Comparison of ENCODE assay signal across 2 cellular contexts in genomic region chrX:8960809-8961413, GRCh38.
TF ChIP-seq lines count a peak whose summit lies in the region.

No MANE protein-coding gene starts in this region.

TF ChIP-seq in GM23338, 12 proteins besides CTCF, POLR2A, EP300 and RAD21 (continued from another document):
- TF ChIP-seq ZNF462 (CRISPR knock-in tag; IDR thresholded peaks at IDR 0.05) (no peak), EZH2 (IDR thresholded peaks at IDR 0.05; ENCODE audit: low read depth, unreplicated experiment) (no peak), ZNF331 (CRISPR knock-in tag; IDR thresholded peaks at IDR 0.05; ENCODE audit: low read depth) (no peak), EZH2phosphoT487 (IDR thresholded peaks at IDR 0.05; ENCODE audit: unreplicated experiment) (no peak), JUNB (IDR thresholded peaks at IDR 0.05; ENCODE audit: unreplicated experiment) (no peak), CREB1 (CRISPR knock-in tag; IDR thresholded peaks at IDR 0.05; ENCODE audit: low read depth) (no peak), ZNF114 (CRISPR knock-in tag; IDR thresholded peaks at IDR 0.05) (no peak)
- TF ChIP-seq, protein P1, sequence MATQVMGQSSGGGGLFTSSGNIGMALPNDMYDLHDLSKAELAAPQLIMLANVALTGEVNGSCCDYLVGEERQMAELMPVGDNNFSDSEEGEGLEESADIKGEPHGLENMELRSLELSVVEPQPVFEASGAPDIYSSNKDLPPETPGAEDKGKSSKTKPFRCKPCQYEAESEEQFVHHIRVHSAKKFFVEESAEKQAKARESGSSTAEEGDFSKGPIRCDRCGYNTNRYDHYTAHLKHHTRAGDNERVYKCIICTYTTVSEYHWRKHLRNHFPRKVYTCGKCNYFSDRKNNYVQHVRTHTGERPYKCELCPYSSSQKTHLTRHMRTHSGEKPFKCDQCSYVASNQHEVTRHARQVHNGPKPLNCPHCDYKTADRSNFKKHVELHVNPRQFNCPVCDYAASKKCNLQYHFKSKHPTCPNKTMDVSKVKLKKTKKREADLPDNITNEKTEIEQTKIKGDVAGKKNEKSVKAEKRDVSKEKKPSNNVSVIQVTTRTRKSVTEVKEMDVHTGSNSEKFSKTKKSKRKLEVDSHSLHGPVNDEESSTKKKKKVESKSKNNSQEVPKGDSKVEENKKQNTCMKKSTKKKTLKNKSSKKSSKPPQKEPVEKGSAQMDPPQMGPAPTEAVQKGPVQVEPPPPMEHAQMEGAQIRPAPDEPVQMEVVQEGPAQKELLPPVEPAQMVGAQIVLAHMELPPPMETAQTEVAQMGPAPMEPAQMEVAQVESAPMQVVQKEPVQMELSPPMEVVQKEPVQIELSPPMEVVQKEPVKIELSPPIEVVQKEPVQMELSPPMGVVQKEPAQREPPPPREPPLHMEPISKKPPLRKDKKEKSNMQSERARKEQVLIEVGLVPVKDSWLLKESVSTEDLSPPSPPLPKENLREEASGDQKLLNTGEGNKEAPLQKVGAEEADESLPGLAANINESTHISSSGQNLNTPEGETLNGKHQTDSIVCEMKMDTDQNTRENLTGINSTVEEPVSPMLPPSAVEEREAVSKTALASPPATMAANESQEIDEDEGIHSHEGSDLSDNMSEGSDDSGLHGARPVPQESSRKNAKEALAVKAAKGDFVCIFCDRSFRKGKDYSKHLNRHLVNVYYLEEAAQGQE (IDR thresholded peaks at IDR 0.05; ENCODE audit: unreplicated experiment): no peak
- TF ChIP-seq, protein P2, sequence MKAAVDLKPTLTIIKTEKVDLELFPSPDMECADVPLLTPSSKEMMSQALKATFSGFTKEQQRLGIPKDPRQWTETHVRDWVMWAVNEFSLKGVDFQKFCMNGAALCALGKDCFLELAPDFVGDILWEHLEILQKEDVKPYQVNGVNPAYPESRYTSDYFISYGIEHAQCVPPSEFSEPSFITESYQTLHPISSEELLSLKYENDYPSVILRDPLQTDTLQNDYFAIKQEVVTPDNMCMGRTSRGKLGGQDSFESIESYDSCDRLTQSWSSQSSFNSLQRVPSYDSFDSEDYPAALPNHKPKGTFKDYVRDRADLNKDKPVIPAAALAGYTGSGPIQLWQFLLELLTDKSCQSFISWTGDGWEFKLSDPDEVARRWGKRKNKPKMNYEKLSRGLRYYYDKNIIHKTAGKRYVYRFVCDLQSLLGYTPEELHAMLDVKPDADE (IDR thresholded peaks at IDR 0.05): no peak

TF ChIP-seq in HepG2, 621 proteins besides CTCF, POLR2A, EP300 and RAD21 (continued from another document):
- TF ChIP-seq HMG20B (CRISPR knock-in tag; conservative IDR thresholded peaks at IDR 0.05) (no peak), ZNF24 (IDR thresholded peaks at IDR 0.05) (no peak), ZNF792 (CRISPR knock-in tag; IDR thresholded peaks at IDR 0.05) (no peak), ARID2 (CRISPR knock-in tag; IDR thresholded peaks at IDR 0.05; ENCODE audit: borderline replicate concordance) (no peak), SAP130 (CRISPR knock-in tag; IDR thresholded peaks at IDR 0.05; ENCODE audit: low read depth) (no peak), JUND (CRISPR knock-in tag; IDR thresholded peaks at IDR 0.05) (no peak)
- TF ChIP-seq, protein P3, sequence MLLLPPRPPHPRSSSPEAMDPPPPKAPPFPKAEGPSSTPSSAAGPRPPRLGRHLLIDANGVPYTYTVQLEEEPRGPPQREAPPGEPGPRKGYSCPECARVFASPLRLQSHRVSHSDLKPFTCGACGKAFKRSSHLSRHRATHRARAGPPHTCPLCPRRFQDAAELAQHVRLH (CRISPR knock-in tag; IDR thresholded peaks at IDR 0.05; ENCODE audit: borderline replicate concordance, low read depth): no peak
